ENCODE assay signal across 12 cellular contexts in the genomic region with DNA sequence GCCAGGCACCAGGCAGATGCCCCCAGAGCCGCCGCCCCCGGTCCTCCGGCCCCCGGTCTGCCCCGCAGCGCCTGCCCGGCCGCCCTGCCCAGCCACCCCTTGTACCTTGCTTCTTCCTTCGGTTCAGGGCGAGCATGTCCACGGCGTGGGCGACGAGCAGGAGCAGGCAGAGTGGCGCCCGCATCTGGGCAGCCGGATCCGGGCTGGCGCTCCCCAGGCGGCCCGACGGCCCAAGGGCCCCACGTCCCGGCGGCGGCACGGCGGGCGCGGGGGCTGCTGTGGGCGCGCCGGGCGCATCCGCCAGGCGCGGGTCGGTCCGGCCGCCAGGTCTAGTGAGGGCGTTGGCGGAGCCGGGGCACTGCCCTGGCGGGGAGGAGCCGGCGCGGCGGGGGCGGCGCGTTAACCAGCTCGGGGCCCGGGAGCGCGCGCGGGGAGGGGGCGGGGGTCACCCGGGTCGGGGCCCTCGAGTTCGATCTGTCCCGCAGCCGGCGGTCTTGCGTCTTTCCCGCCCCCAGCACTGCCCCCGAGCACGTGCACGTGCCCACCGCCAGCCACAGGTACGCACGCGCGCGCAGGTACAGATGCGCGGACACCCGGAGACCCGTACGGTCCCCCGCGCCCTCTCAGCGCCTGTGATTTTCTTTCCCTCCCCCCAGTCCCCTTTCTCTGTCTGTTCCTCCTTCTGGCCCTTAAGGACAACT. TPM values are rescaled to one million over a fixed set of nuclear protein-coding genes. Genes with fewer than 3 reads are reported as not detected.
DNase-seq lines count a peak whose midpoint lies in the region; ATAC-seq, FAIRE-seq and TF ChIP-seq lines count a peak whose summit lies in the region.
"Had no signal": no experiment of that assay in that cellular context is flagged by ENCODE, and none has a peak within 500 bp of the region (broad histone marks: within the 10 kb centered on the region; RNA-seq: fewer than 3 reads in every experiment).

A gene (minus strand): TSS at position 331 of the 701 bp plus-strand sequence. CDS start 147 bp downstream, at position 184.

- peak in 1 of 4 experiments; percentile 20 for ATAC-seq in T-cell (replicated peaks in 1 of 4)

- TF ChIP-seq EP300 in ovary (IDR thresholded peaks at IDR 0.05), result no peak

- peak within 1 kb of the TSS in 2 of 3 donors; percentile 43 to 70 for H3K4me3 Mint-ChIP-seq in T-cell

- H3K27me3 ChIP-seq in small intestine (ENCODE audit: control insufficient read depth in 2 of 2, insufficient read depth in 2 of 2, low read length in 2 of 2), result peaks cover 6 to 8% of the 10 kb centered on the region in 2 donors
- no peaks in the 10 kb centered on the region for H3K27me3 ChIP-seq in ovary
- H3K27me3 ChIP-seq: ascending aorta had no signal

- no peak within 1 kb of the TSS for H3K27ac ChIP-seq in small intestine (ENCODE audit: low read depth in 1 of 2, low read length in 1 of 2)
- H3K27ac ChIP-seq in ovary, result no peak within 1 kb of the TSS
- H3K27ac ChIP-seq: ascending aorta, BLaER1 had no signal

- H3K9me3 Mint-ChIP-seq in T-cell, result no peaks in the 10 kb centered on the region

- no peak for TF ChIP-seq POLR2A in ovary (IDR thresholded peaks at IDR 0.05)

- TF ChIP-seq CTCF in ovary (IDR thresholded peaks at IDR 0.05), result no peak

- peak within 1 kb of the TSS in 1 of 2 donors; percentile 32 for H3K27ac Mint-ChIP-seq in T-cell

- FAIRE-seq in small intestine (lab: Jason Lieb, UNC), result no peak

- peaks cover 7 to 11% (median 11%) of the 10 kb centered on the region in 3 donors for H3K4me1 Mint-ChIP-seq in T-cell

- peaks cover 30 to 64% of the 10 kb centered on the region in 2 donors for H3K27me3 Mint-ChIP-seq in T-cell

- peak; percentile 10 for DNase-seq in activated CD4-positive, alpha-beta T cell treated with anti-CD3 and anti-CD28 coated beads for 48 hours
- no peak for DNase-seq in activated CD4-positive, alpha-beta T cell treated with anti-CD3 and anti-CD28 coated beads, Interleukin-2, amount 50 U/mL, for 1 hour
- DNase-seq in T-cell, result no peak
- peak; percentile 17 for DNase-seq in small intestine
- DNase-seq in ovary, result no peak
- no peak for DNase-seq in NCI-H128 (lab: John Stamatoyannopoulos, UW; ENCODE audit: unreplicated experiment)
- DNase-seq in RPMI8226, result no peak
- DNase-seq: NCI-H226 had no signal

- H3K4me1 ChIP-seq in small intestine (ENCODE audit: control insufficient read depth in 2 of 2, insufficient read depth in 1 of 2, low read depth in 1 of 2, low read length in 1 of 2) (no peaks in the 10 kb centered on the region), ovary (ENCODE audit: insufficient read depth) (no peaks in the 10 kb centered on the region)
- H3K4me1 ChIP-seq: ascending aorta, BLaER1 had no signal

- WGBS in small intestine, 3 donors, result 0 to 4% (median 1%) methylated on average over 30 to 85 of the region's 85 CpGs
- WGBS in ovary, 3 donors, result 1 to 2% (median 2%) methylated on average over 66 to 85 of the region's 85 CpGs

- H3K36me3 ChIP-seq in small intestine (ENCODE audit: control insufficient read depth in 2 of 2, insufficient read depth in 2 of 2, low read length in 2 of 2) (no peaks in the 10 kb centered on the region), ovary (no peaks in the 10 kb centered on the region)
- H3K36me3 ChIP-seq: ascending aorta, BLaER1 had no signal

- H3K4me3 ChIP-seq in iPS-11a (ENCODE audit: low read depth, low read length) (peak within 1 kb of the TSS; percentile 50), small intestine (ENCODE audit: low read depth in 1 of 2, low read length in 2 of 2) (peak within 1 kb of the TSS in 1 of 2 donors; percentile 37), ovary (no peak within 1 kb of the TSS)
- H3K4me3 ChIP-seq: ascending aorta, BLaER1 had no signal

- POLR2A ChIA-PET in T-cell (lab: Charles Lee), result no interaction called here

- CTCF ChIA-PET in T-cell (lab: Charles Lee), result no interaction called here

- H3K9me3 ChIP-seq in small intestine (ENCODE audit: control insufficient read depth, low read depth) (no peaks in the 10 kb centered on the region), ovary (no peaks in the 10 kb centered on the region)
- H3K9me3 ChIP-seq: ascending aorta, BLaER1 had no signal

- no peaks in the 10 kb centered on the region for H3K36me3 Mint-ChIP-seq in T-cell

- intact Hi-C loops in ovary (cut with DNase I), result no loop called here

RNA-seq across cellular contexts. Expression of the gene that starts here (rescaled TPM):
- under 1 TPM in 4 of 5 donors, not detected in 1; 0.33 to 0.98 (median 0.55) TPM for total RNA-seq in T-cell
- polyA plus RNA-seq in small intestine, result under 1 TPM in 1 of 3 donors, not detected in 2; 0.31 TPM
- under 1 TPM in 4 of 7 donors, not detected in 3; 0.07 to 0.53 (median 0.40) TPM for total RNA-seq in ovary
- under 1 TPM in 1 of 2 donors, not detected in 1; 0.04 TPM for polyA plus RNA-seq in ovary
- total RNA-seq: myocyte had no signal

Comparison
In these comparisons a context has a peak if more than half of its experiments do, and no peak if none do; other contexts are left out.
1. Peak in DNase-seq in small intestine; RNA of the gene not detected or under 1 TPM.